Comparison of ENCODE assay signal across 1 cellular context in genomic region chr2:19538411-19538963, GRCh38.
TF ChIP-seq lines count a peak whose summit lies in the region.

No MANE protein-coding gene starts in this region.

TF ChIP-seq in HepG2, 621 proteins besides CTCF, POLR2A, EP300 and RAD21 (continued from another document):
- TF ChIP-seq ZNF292 (CRISPR knock-in tag; IDR thresholded peaks at IDR 0.05; ENCODE audit: borderline replicate concordance, low read depth), result no peak
- no peak for TF ChIP-seq THAP7 (CRISPR knock-in tag; IDR thresholded peaks at IDR 0.05)
